In genomic region chr17:34561328-34561727, GRCh38 we compare ENCODE assay signal across 24 cellular contexts. TPM values are rescaled to one million over a fixed set of nuclear protein-coding genes. Genes with fewer than 3 reads are reported as not detected.
A peak's percentile ranks its signal among the peaks of the same experiment; 100 is the strongest.
DNase-seq lines count a peak whose midpoint lies in the region; ATAC-seq, FAIRE-seq and TF ChIP-seq lines count a peak whose summit lies in the region.
"Had no signal": no experiment of that assay in that cellular context is flagged by ENCODE, and none has a peak within 500 bp of the region (broad histone marks: within the 10 kb centered on the region; RNA-seq: fewer than 3 reads in every experiment).

No MANE protein-coding gene starts in this region.

- H4K8ac ChIP-seq in H1 (ENCODE audit: extremely low read depth, insufficient read depth, low read length), result no peak overlapping the region

- H3K27me3 ChIP-seq in HepG2 (ENCODE audit: control insufficient read depth in 1 of 2, insufficient read depth in 2 of 2, low read length in 2 of 2) (no peaks in the 10 kb centered on the region), right lobe of liver (no peaks in the 10 kb centered on the region), H1 (replicated peaks in 1 of 4; ENCODE audit: control insufficient read depth in 3 of 4, extremely low read depth in 1 of 4, insufficient read depth in 3 of 4, low read length in 3 of 4) (peaks cover 0 to 10% (median 0%) of the 10 kb centered on the region in 4 experiments; a peak in 3 of 7 replicates)
- H3K27me3 ChIP-seq: BE2C, BLaER1 had no signal

- BruUV-seq in HepG2 (replicated peaks; lab: Mats Ljungman, UMichigan), result no TSS peak

- H2BK5ac ChIP-seq in H1 (ENCODE audit: low read depth, low read length), result no peak overlapping the region

- H2AK5ac ChIP-seq in H1 (ENCODE audit: low read depth, low read length), result no peak overlapping the region

- H4K20me1 ChIP-seq in HepG2 (ENCODE audit: insufficient read depth, low read length) (no peaks in the 10 kb centered on the region), H1 (replicated peaks in 1 of 2; ENCODE audit: control insufficient read depth in 1 of 2, insufficient read depth in 2 of 2, low read length in 2 of 2) (peaks cover 0 to 12% of the 10 kb centered on the region in 2 experiments)

- no peak overlapping the region for H2BK15ac ChIP-seq in H1 (ENCODE audit: low read length)

- H2AFZ ChIP-seq in HepG2 (ENCODE audit: low read length), result no peak overlapping the region
- H2AFZ ChIP-seq in H1 (ENCODE audit: low read length), result no peak overlapping the region

- POLR2A ChIA-PET in HepG2 (lab: Yijun Ruan, JAX) (no interaction called here), HEK293T (lab: Yijun Ruan, JAX) (no interaction called here), H1 (lab: Charles Lee; ENCODE audit: partially characterized antibody) (no interaction called here)

- no peaks in the 10 kb centered on the region for H3K79me2 ChIP-seq in HepG2 (ENCODE audit: insufficient read depth, low read length)
- H3K79me2 ChIP-seq in H1 (ENCODE audit: control insufficient read depth in 1 of 2, insufficient read depth in 2 of 2, low read length in 2 of 2), result no peaks in the 10 kb centered on the region; a peak in 1 of 4 replicates

- no peak overlapping the region for H3K18ac ChIP-seq in H1 (ENCODE audit: extremely low read depth, low read length)

- H3K4me3 ChIP-seq in HepG2 (replicated peaks in 1 of 3; ENCODE audit: insufficient read depth in 1 of 3, low read depth in 2 of 3, low read length in 3 of 3), result no peak overlapping the region
- no peak overlapping the region for H3K4me3 ChIP-seq in right lobe of liver
- H3K4me3 ChIP-seq in H1 (ENCODE audit: extremely low read depth in 1 of 4, insufficient read depth in 2 of 4, low read depth in 3 of 4, low read length in 4 of 4), result no peak overlapping the region
- H3K4me3 ChIP-seq: BLaER1, GM12878 had no signal

- H2BK12ac ChIP-seq in H1 (ENCODE audit: low read depth, low read length), result no peak overlapping the region

- ATAC-seq in HepG2 (no peak), right lobe of liver (no peak)
- ATAC-seq: GM12878 had no signal

- TF ChIP-seq EP300 in HepG2 (IDR thresholded peaks at IDR 0.05; ENCODE audit: low read depth in 2 of 2, low read length in 2 of 2) (no peak), HepG2 (CRISPR knock-in tag; IDR thresholded peaks at IDR 0.05; ENCODE audit: borderline replicate concordance) (no peak), H1 (IDR thresholded peaks at IDR 0.05; ENCODE audit: borderline replicate concordance in 1 of 2, low read depth in 2 of 2, low read length in 2 of 2) (no peak)

- H2BK20ac ChIP-seq in H1 (ENCODE audit: low read length), result no peak overlapping the region

- no peak for TF ChIP-seq POLR2A in HepG2 (IDR thresholded peaks at IDR 0.05; ENCODE audit: insufficient read depth in 1 of 2, low read depth in 2 of 2, low read length in 2 of 2)
- TF ChIP-seq POLR2A in right lobe of liver (IDR thresholded peaks at IDR 0.05), result no peak
- no peak for TF ChIP-seq POLR2A in H1 (IDR thresholded peaks at IDR 0.05; ENCODE audit: control extremely low read depth in 1 of 2, low read depth in 2 of 2, low read length in 2 of 2)

- H3K36me3 ChIP-seq in HepG2 (replicated peaks in 1 of 2; ENCODE audit: control insufficient read depth in 1 of 2, insufficient read depth in 2 of 2, low read length in 2 of 2) (no peaks in the 10 kb centered on the region), right lobe of liver (no peaks in the 10 kb centered on the region), H1 (ENCODE audit: control insufficient read depth in 2 of 4, insufficient read depth in 4 of 4, low read length in 3 of 4) (no peaks in the 10 kb centered on the region)
- H3K36me3 ChIP-seq: BE2C, BLaER1 had no signal

- H3K9me3 ChIP-seq in HepG2 (ENCODE audit: low read length), result no peaks in the 10 kb centered on the region
- no peaks in the 10 kb centered on the region for H3K9me3 ChIP-seq in right lobe of liver
- H3K9me3 ChIP-seq in H1 (ENCODE audit: insufficient read depth in 2 of 2, low read depth in 1 of 2, low read length in 1 of 2), result no peaks in the 10 kb centered on the region
- H3K9me3 ChIP-seq: BE2C, BLaER1 had no signal

- peak overlapping the region; percentile 73 for H3K56ac ChIP-seq in H1 (replicated peaks; ENCODE audit: insufficient read length, low read depth, low read length)

- H3K27ac ChIP-seq in HepG2 (ENCODE audit: extremely low read length, insufficient read depth, low read length) (no peak overlapping the region), right lobe of liver (no peak overlapping the region), H1 (ENCODE audit: low read depth, low read length) (no peak overlapping the region)
- H3K27ac ChIP-seq: 22Rv1, BLaER1 had no signal

- no peak overlapping the region for H4K5ac ChIP-seq in H1 (ENCODE audit: insufficient read length, low read depth, low read length)

- no peaks in the 10 kb centered on the region for H3K79me1 ChIP-seq in H1 (ENCODE audit: low read depth, low read length)

- intact Hi-C loops in HepG2 (cut with micrococcal nuclease; ENCODE audit: unreplicated experiment), result no loop called here
- intact Hi-C loops in right lobe of liver (cut with DNase I), result no loop called here

- H4K91ac ChIP-seq in H1 (replicated peaks; ENCODE audit: insufficient read length, low read length), result no peak overlapping the region

- FAIRE-seq in HepG2 (lab: Jason Lieb, UNC) (no peak), H1 (lab: Jason Lieb, UNC) (no peak)
- FAIRE-seq: G401.6, GM12878, GM12892, GM18507 had no signal

- DNase-seq in HepG2 (ENCODE audit: low spot score), result no peak
- DNase-seq in right lobe of liver, result no peak
- no peak for DNase-seq in HEK293T (ENCODE audit: extremely low spot score)
- DNase-seq in H1 (ENCODE audit: low read depth in 1 of 2, low spot score in 2 of 2), result no peak
- DNase-seq in GDM1 (lab: John Stamatoyannopoulos, UW), result no peak
- no peak for DNase-seq in activated CD4-positive, alpha-beta T cell treated with anti-CD3 and anti-CD28 coated beads for 48 hours
- DNase-seq in DMS 273 (lab: John Stamatoyannopoulos, UW; ENCODE audit: unreplicated experiment), result no peak
- DNase-seq: ACHN; BE2C; C1 segment of cervical spinal cord; CD4-positive, alpha-beta memory T cell; CD4-positive, CD25-positive, alpha-beta regulatory T cell; CD8-positive, alpha-beta memory T cell; COR-L47; DMS79 treated with DMSO at 0.1 percent for 48 hours had no signal

- no peak overlapping the region for H3K9ac ChIP-seq in HepG2 (ENCODE audit: insufficient read depth, low read depth, low read length)
- H3K9ac ChIP-seq in H1 (replicated peaks in 1 of 4; ENCODE audit: extremely low read depth in 1 of 4, low read depth in 3 of 4, low read length in 3 of 4), result no peak overlapping the region
- H3K9ac ChIP-seq: BLaER1 had no signal

- H3K4ac ChIP-seq in H1 (replicated peaks; ENCODE audit: insufficient read length, low read depth, low read length), result no peak overlapping the region

- CTCF ChIA-PET in HepG2 (lab: Yijun Ruan, JAX; ENCODE audit: low intra/inter-chr PET ratio, low total read pairs) (no interaction called here), HEK293T (lab: Yijun Ruan, JAX) (interaction anchor here (1.2 kb wide), 1 partner anchor 19 kb away, joined by 4 read pairs; no protein-coding TSS in a partner anchor), H1 (lab: Charles Lee; ENCODE audit: partially characterized antibody) (interaction anchor here (0.9 to 8.4 kb wide), 9 partner anchors 10 to 77 kb away, joined by 3 to 102 read pairs (median 6); no protein-coding TSS in a partner anchor)

- H3K23ac ChIP-seq in H1 (ENCODE audit: insufficient read length), result no peak overlapping the region

- in situ Hi-C loops in HepG2 (cut with HindIII; ENCODE audit: extremely low pct_ligation_motif_present, low pct_unique_long_range_greater_than_20kb), result no loop called here

- TF ChIP-seq RAD21 in HepG2 (CRISPR knock-in tag; IDR thresholded peaks at IDR 0.05) (no peak), H1 (IDR thresholded peaks at IDR 0.05 in 1 of 2, conservative IDR thresholded peaks at IDR 0.05 in 1 of 2; ENCODE audit: low read depth in 2 of 2, low read length in 2 of 2) (no peak)

- H3K14ac ChIP-seq in H1 (ENCODE audit: insufficient read length), result no peak overlapping the region

- peaks cover 7% of the 10 kb centered on the region; the same call in 1 of the 2 replicates for H3K23me2 ChIP-seq in H1 (ENCODE audit: low read depth, low read length)

- no peak overlapping the region for H2BK120ac ChIP-seq in H1 (replicated peaks; ENCODE audit: low read depth, low read length)

- no peaks in the 10 kb centered on the region for H3K4me1 ChIP-seq in HepG2 (ENCODE audit: insufficient read depth, low read length)
- no peaks in the 10 kb centered on the region for H3K4me1 ChIP-seq in right lobe of liver
- no peaks in the 10 kb centered on the region for H3K4me1 ChIP-seq in H1 (replicated peaks in 1 of 4; ENCODE audit: control insufficient read depth in 3 of 4, insufficient read depth in 4 of 4, low read length in 3 of 4)
- H3K4me1 ChIP-seq: BE2C, BLaER1 had no signal

- no peak for TF ChIP-seq CTCF in HepG2 (CRISPR knock-in tag; IDR thresholded peaks at IDR 0.05)
- TF ChIP-seq CTCF in right lobe of liver (IDR thresholded peaks at IDR 0.05), result no peak
- no peak for TF ChIP-seq CTCF in H1 (IDR thresholded peaks at IDR 0.05; ENCODE audit: control extremely low read depth in 1 of 3, insufficient read depth in 1 of 3, low read depth in 1 of 3, low read length in 3 of 3)

- 42% methylated on average over 2 of the region's 2 CpGs for WGBS in HepG2 (ENCODE audit: low lambda C conversion rate)
- WGBS in right lobe of liver (ENCODE audit: insufficient coverage, low coverage, low lambda C conversion rate, missing lambda C conversion rate), result 72% methylated on average over 2 of the region's 2 CpGs
- WGBS in H1 (ENCODE audit: extremely low coverage in 1 of 2, insufficient coverage in 1 of 2, insufficient read length in 1 of 2, insufficient replicate concordance in 2 of 2, low coverage in 1 of 2, low lambda C conversion rate in 2 of 2, missing lambda C conversion rate in 1 of 2), 2 experiments, result 79% methylated on average over 2 of the region's 2 CpGs; no CpG with 5 or more reads in 1 of the 2 experiments

- H3K4me2 ChIP-seq in HepG2 (ENCODE audit: low read depth, low read length), result no peak overlapping the region
- H3K4me2 ChIP-seq in H1 (ENCODE audit: insufficient read depth in 1 of 2, low read depth in 2 of 2, low read length in 2 of 2), result no peak overlapping the region
- H3K4me2 ChIP-seq: BLaER1 had no signal

RNA-seq across cellular contexts. Expression of gene TMEM132E, which starts 18.1 kb away (rescaled TPM):
- total RNA-seq in HepG2 (2016; rRNA removed; fragmentation: Illumina TruSeq; extraction: Trizol) (not detected in 2 replicates), right lobe of liver (under 1 TPM; 0.31 to 0.56 (median 0.43) TPM)
- total RNA-seq in HepG2 (2016; cell fraction: cytosol; rRNA removed; fragmentation: Illumina TruSeq; extraction: Trizol; ENCODE audit: low read depth), result not detected in 2 replicates
- not detected in 2 replicates for total RNA-seq in HepG2 (2016; cell fraction: insoluble cytoplasmic fraction; rRNA removed; fragmentation: Illumina TruSeq; extraction: Trizol)
- total RNA-seq in HepG2 (2016; cell fraction: membrane; rRNA removed; fragmentation: Illumina TruSeq; extraction: Trizol), result not detected in 2 replicates
- not detected in 2 replicates for total RNA-seq in HepG2 (2016; cell fraction: nucleus; rRNA removed; fragmentation: Illumina TruSeq; extraction: Trizol)
- polyA plus RNA-seq in HepG2 (2011; rRNA removed) (0.01 TPM in 1 of 2 replicates, not detected in the other), H1 (2011; rRNA removed) (0.60 and 0.67 TPM in 2 replicates)
- not detected in 2 replicates for polyA plus RNA-seq in HepG2 (2011; cell fraction: cytosol; rRNA removed)
- not detected in 2 replicates for polyA plus RNA-seq in HepG2 (2011; cell fraction: nucleus; rRNA removed)
- not detected in 2 replicates for polyA plus RNA-seq in HepG2 (2012)
- not detected in 2 replicates for polyA plus RNA-seq in HepG2 (2016; cell fraction: cytosol; fragmentation: Illumina TruSeq; extraction: Trizol; ENCODE audit: low read depth)
- polyA plus RNA-seq in HepG2 (2016; cell fraction: insoluble cytoplasmic fraction; fragmentation: Illumina TruSeq; extraction: Trizol; ENCODE audit: low read depth), result not detected in 2 replicates
- polyA plus RNA-seq in HepG2 (2016; cell fraction: membrane; fragmentation: Illumina TruSeq; extraction: Trizol; ENCODE audit: low read depth), result not detected in 2 replicates
- polyA plus RNA-seq in HepG2 (2016; cell fraction: nucleus; fragmentation: Illumina TruSeq; extraction: Trizol; ENCODE audit: insufficient read depth, low read depth), result not detected in 2 replicates
- polyA minus RNA-seq in HepG2 (2011; rRNA and poly(A)+ RNA removed; ENCODE audit: low replicate concordance), result not detected in 2 replicates
- polyA minus RNA-seq in HepG2 (2011; cell fraction: cytosol; rRNA and poly(A)+ RNA removed), result not detected in 2 replicates
- not detected in 2 replicates for polyA minus RNA-seq in HepG2 (2011; cell fraction: nucleus; rRNA and poly(A)+ RNA removed)
- 0.31 and 0.45 TPM in 2 replicates for total RNA-seq in H1 (2021; fragmentation: NEBNext Ultra II Directional; extraction: Animal tissue kit (Norgen Biotek cat#: 25700))
- 0.35 TPM for polyA plus RNA-seq in H1 (2011; cell fraction: cytosol; rRNA removed)
- polyA plus RNA-seq in H1 (2011; cell fraction: nucleus; rRNA removed), result 2.6 TPM
- 0.18 to 0.65 TPM (median 0.55 TPM) in 4 replicates for polyA plus RNA-seq in H1 (2012, experiment 1 of 2)
- 0.26 TPM for polyA plus RNA-seq in H1 (2012, experiment 2 of 2)
- 0.32 TPM for polyA plus RNA-seq in H1 (2013, experiment 1 of 2)
- 0.17 TPM for polyA plus RNA-seq in H1 (2013, experiment 2 of 2)
- 0.24 and 0.69 TPM in 2 replicates for polyA minus RNA-seq in H1 (2011; rRNA and poly(A)+ RNA removed)
- 0.22 TPM for polyA minus RNA-seq in H1 (2011; cell fraction: cytosol; rRNA and poly(A)+ RNA removed)
- 0.40 TPM for polyA minus RNA-seq in H1 (2011; cell fraction: nucleus; rRNA and poly(A)+ RNA removed)
- total RNA-seq: A172; CD4-positive, CD25-positive, alpha-beta regulatory T cell; CD8-positive, alpha-beta memory T cell; GM12878 had no signal
- polyA plus RNA-seq: AG04450, CD14-positive monocyte, GM12878 had no signal
